Comparison of ENCODE assay signal across 1 cellular context in genomic region chr4:128056396-128056795, GRCh38.
TF ChIP-seq lines count a peak whose summit lies in the region.

No MANE protein-coding gene starts in this region.

TF ChIP-seq in H1, 55 proteins besides CTCF, POLR2A, EP300 and RAD21:
- TF ChIP-seq KDM1A (IDR thresholded peaks at IDR 0.05; ENCODE audit: borderline replicate concordance, low read length) (peak; percentile 60; the same call in 1 of the 2 replicates), SP2 (IDR thresholded peaks at IDR 0.05; ENCODE audit: low read length) (no peak), RNF2 (IDR thresholded peaks at IDR 0.05; ENCODE audit: borderline replicate concordance, low read depth, low read length, missing control alignments, poor library complexity, severe bottlenecking) (no peak), HDAC2 (IDR thresholded peaks at IDR 0.05; ENCODE audit: borderline replicate concordance in 1 of 2, low read depth in 2 of 2, low read length in 2 of 2) (0 out of 4 replicates have a peak, but pooled peaks of 1 of the 2 experiments have one; percentile 34), GABPA (IDR thresholded peaks at IDR 0.05; ENCODE audit: borderline replicate concordance, insufficient read depth, low read length) (no peak)
